In the genomic region with DNA sequence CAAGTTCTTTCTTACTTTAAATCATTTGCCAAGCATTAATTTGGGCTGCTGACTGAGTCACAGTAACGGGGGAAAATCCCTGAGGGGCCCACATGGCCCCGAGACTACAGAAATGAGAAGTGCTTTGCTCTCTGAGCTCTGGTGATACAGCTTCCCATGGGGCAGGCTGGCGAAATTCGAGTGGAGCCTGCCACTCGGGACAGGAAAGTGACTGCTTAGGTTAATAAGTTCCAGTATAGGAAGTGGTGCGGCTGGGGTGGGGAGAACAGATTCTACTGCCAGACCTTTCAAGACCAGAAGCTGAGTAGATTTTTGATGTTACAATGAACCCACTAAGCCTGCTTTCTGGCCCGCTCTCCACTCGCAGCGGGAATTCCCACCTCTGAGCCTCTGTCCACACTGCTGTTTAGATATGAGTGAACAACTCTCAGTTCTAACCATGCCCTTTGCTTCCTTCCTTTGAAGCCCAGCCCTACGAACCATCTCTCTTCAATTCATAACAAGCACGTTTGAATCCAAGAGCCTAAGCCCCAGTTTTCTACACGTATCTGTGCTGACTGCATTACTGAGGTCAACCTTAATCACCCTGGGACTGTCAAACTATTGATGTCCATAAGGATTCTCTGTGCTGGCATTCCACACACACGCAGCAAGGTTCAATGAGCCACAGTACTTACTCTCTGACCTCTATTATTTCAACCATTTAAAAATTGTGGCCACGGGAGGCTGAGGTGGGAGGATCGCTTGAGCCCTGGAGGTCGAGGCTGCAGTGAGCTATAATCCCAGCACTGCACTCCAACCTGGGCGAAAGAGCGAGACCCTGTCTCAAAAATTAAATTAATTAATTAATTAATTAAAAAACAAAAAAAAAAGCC, we compare ENCODE assay signal across 8 cellular contexts. TPM values are rescaled to one million over a fixed set of nuclear protein-coding genes. Genes with fewer than 3 reads are reported as not detected.
DNase-seq lines count a peak whose midpoint lies in the region; ATAC-seq and TF ChIP-seq lines count a peak whose summit lies in the region.

No MANE protein-coding gene starts in this region.

- H2AFZ ChIP-seq in neural progenitor cell (replicated peaks) (no peak overlapping the region), PC-3 (ENCODE audit: low read length) (no peak overlapping the region)

- peaks cover 34% of the 10 kb centered on the region for H3K4me1 Mint-ChIP-seq in neural progenitor cell

- peaks cover 34% of the 10 kb centered on the region for H3K36me3 Mint-ChIP-seq in neural progenitor cell

- no peak overlapping the region for H3K27ac Mint-ChIP-seq in neural progenitor cell

- H3K9me3 Mint-ChIP-seq in neural progenitor cell = peaks cover 14% of the 10 kb centered on the region

- H3K27ac ChIP-seq in psoas muscle = peak overlapping the region; percentile 48
- H3K27ac ChIP-seq in neural progenitor cell = no peak overlapping the region
- H3K27ac ChIP-seq in PC-3 (ENCODE audit: low read length) = no peak overlapping the region

- peak; percentile 35 for DNase-seq in activated CD4-positive, alpha-beta T cell treated with anti-CD3 and anti-CD28 coated beads for 1 hour
- DNase-seq in effector CD4-positive, alpha-beta T cell = peak; percentile 43
- DNase-seq in psoas muscle (peak in 1 of 2 donors; percentile 42), H4 (ENCODE audit: low spot score) (no peak), neural progenitor cell (ENCODE audit: low spot score) (no peak), PC-3 (no peak)

- no TSS peak for BruUV-seq in PC-3 (replicated peaks; lab: Mats Ljungman, UMichigan)

- peaks cover 11% of the 10 kb centered on the region for H3K27me3 Mint-ChIP-seq in neural progenitor cell (ENCODE audit: insufficient read depth, low read depth)

- H3F3A ChIP-seq in neural progenitor cell (ENCODE audit: low read depth) (peaks cover 14% of the 10 kb centered on the region), PC-3 (ENCODE audit: low read length, unreplicated experiment) (no peaks in the 10 kb centered on the region)

- no peak overlapping the region for H3K4me3 ChIP-seq in psoas muscle
- H3K4me3 ChIP-seq in neural progenitor cell = no peak overlapping the region
- H3K4me3 ChIP-seq in PC-3 (ENCODE audit: low read length) = no peak overlapping the region

- no peak for TF ChIP-seq CTCF in psoas muscle (IDR thresholded peaks at IDR 0.05)
- TF ChIP-seq CTCF in neural progenitor cell (IDR thresholded peaks at IDR 0.05) = no peak
- no peak for TF ChIP-seq CTCF in PC-3 (conservative IDR thresholded peaks at IDR 0.05; ENCODE audit: low read depth, low read length)

- H3K4me3 Mint-ChIP-seq in neural progenitor cell = no peak overlapping the region

- H3K4me1 ChIP-seq in psoas muscle (peaks cover 13% of the 10 kb centered on the region), neural progenitor cell (peaks cover 6% of the 10 kb centered on the region), PC-3 (ENCODE audit: insufficient read depth, low read length) (peaks cover 11% of the 10 kb centered on the region)

- H3K9ac ChIP-seq in neural progenitor cell (no peak overlapping the region), PC-3 (ENCODE audit: low read length) (no peak overlapping the region)

- no peaks in the 10 kb centered on the region for H3K9me2 ChIP-seq in PC-3 (replicated peaks; ENCODE audit: low read length)

- ATAC-seq in GM19043 (IDR thresholded peaks at IDR 0.05; ENCODE audit: low read depth, unreplicated experiment) (peak; percentile 66), HG03135 (IDR thresholded peaks at IDR 0.05; ENCODE audit: unreplicated experiment) (peak; percentile 68), psoas muscle (peak in 2 of 4 donors; percentile 27 to 34), PC-3 (no peak)

- CTCF ChIA-PET in PC-3 (lab: Charles Lee) = no interaction called here

- POLR2A ChIA-PET in PC-3 (lab: Charles Lee; ENCODE audit: unreplicated experiment) = no interaction called here

- H4K20me1 ChIP-seq in neural progenitor cell (ENCODE audit: low read depth) (peaks cover 42% of the 10 kb centered on the region), PC-3 (ENCODE audit: low read length) (no peaks in the 10 kb centered on the region; the same call in 1 of the 2 replicates)

- WGBS in psoas muscle, 3 donors = 60 to 71% (median 65%) methylated on average over 18 of the region's 18 CpGs

- H3K79me2 ChIP-seq in neural progenitor cell (ENCODE audit: low read depth) (no peaks in the 10 kb centered on the region), PC-3 (ENCODE audit: low read length) (peaks cover 65% of the 10 kb centered on the region)

- intact Hi-C loops in psoas muscle (cut with DNase I) (no loop called here), PC-3 (cut with micrococcal nuclease) (no loop called here)

- peaks cover 0 to 25% of the 10 kb centered on the region in 2 donors for H3K36me3 ChIP-seq in psoas muscle (ENCODE audit: insufficient read depth in 1 of 2, low read depth in 1 of 2)
- peaks cover 7% of the 10 kb centered on the region for H3K36me3 ChIP-seq in neural progenitor cell
- peaks cover 24% of the 10 kb centered on the region for H3K36me3 ChIP-seq in PC-3 (ENCODE audit: low read depth, low read length)

- H3K4me2 ChIP-seq in neural progenitor cell (no peak overlapping the region), PC-3 (ENCODE audit: low read length) (no peak overlapping the region)

- H3K27me3 ChIP-seq in psoas muscle (ENCODE audit: insufficient read depth in 3 of 3, low read length in 2 of 3) (no peaks in the 10 kb centered on the region), neural progenitor cell (peaks cover 7% of the 10 kb centered on the region), PC-3 (ENCODE audit: low read length) (no peaks in the 10 kb centered on the region)

- H3K9me3 ChIP-seq in psoas muscle (no peaks in the 10 kb centered on the region), neural progenitor cell (ENCODE audit: low read depth) (no peaks in the 10 kb centered on the region), PC-3 (ENCODE audit: low read length) (no peaks in the 10 kb centered on the region)

RNA-seq across cellular contexts. Expression of a gene that starts 9.6 kb away (rescaled TPM):
- total RNA-seq in psoas muscle (10 to 100 TPM; 23.5 to 29.5 (median 26.2) TPM), neural progenitor cell (ENCODE audit: low replicate concordance) (19.5 and 34.0 TPM in 2 replicates), PC-3 (2014; rRNA removed) (44.2 and 55.2 TPM in 2 replicates)
- polyA plus RNA-seq in psoas muscle = 10 to 100 TPM; 32.1 to 44.3 (median 34.2) TPM
- total RNA-seq in H4 (2014; rRNA removed; shearing (Covaris generic)) = 17.5 and 30.5 TPM in 2 replicates

RNA-seq across cellular contexts. Expression of a gene that starts 37.7 kb away (rescaled TPM):
- total RNA-seq in psoas muscle = under 1 TPM in 1 of 4 donors, not detected in 3; 0.06 TPM
- polyA plus RNA-seq in psoas muscle = under 1 TPM; 0.06 to 0.17 (median 0.09) TPM
- not detected in 2 replicates for total RNA-seq in H4 (2014; rRNA removed; shearing (Covaris generic))
- total RNA-seq in neural progenitor cell (ENCODE audit: low replicate concordance) = not detected in 2 replicates
- total RNA-seq in PC-3 (2014; rRNA removed) = not detected in 2 replicates

RNA-seq across cellular contexts. Expression of a gene that starts 51.5 kb away (rescaled TPM):
- 1,000 to 10,000 TPM; 1,183 to 3,738 (median 2,852) TPM for total RNA-seq in psoas muscle
- polyA plus RNA-seq in psoas muscle = 1,000 to 10,000 TPM; 1,867 to 2,156 (median 2,058) TPM
- total RNA-seq in H4 (2014; rRNA removed; shearing (Covaris generic)) = not detected in 2 replicates
- total RNA-seq in neural progenitor cell (ENCODE audit: low replicate concordance) = not detected in 2 replicates
- not detected in 2 replicates for total RNA-seq in PC-3 (2014; rRNA removed)

RNA-seq across cellular contexts. Expression of a gene that starts 55.5 kb away (rescaled TPM):
- total RNA-seq in psoas muscle (1 to 10 TPM in 3 of 4 donors, under 1 TPM in 1; 0.84 to 2.2 (median 1.4) TPM), neural progenitor cell (ENCODE audit: low replicate concordance) (not detected in 2 replicates), PC-3 (2014; rRNA removed) (not detected in 2 replicates)
- polyA plus RNA-seq in psoas muscle = 1 to 10 TPM in 1 of 3 donors, under 1 TPM in 2; 0.30 to 1.2 (median 0.63) TPM
- not detected in 2 replicates for total RNA-seq in H4 (2014; rRNA removed; shearing (Covaris generic))

Comparison
In these comparisons a context has a peak if more than half of its experiments do, and no peak if none do; other contexts are left out.
1. DNase-seq: peak in activated CD4-positive, alpha-beta T cell treated with anti-CD3 and anti-CD28 coated beads for 1 hour (single experiment) and effector CD4-positive, alpha-beta T cell (single experiment); none in H4 (single experiment), neural progenitor cell (single experiment) and PC-3 (single experiment).
2. RNA of a gene that starts 51.5 kb away (total RNA-seq): 1,183 to 3,738 TPM in psoas muscle; not detected in H4, not detected in neural progenitor cell and not detected in PC-3; every median in the first group is over 1,000 times any median in the second.